ENCODE assay signal across 11 cellular contexts in genomic region chr14:64952598-64953309, GRCh38. TPM values are rescaled to one million over a fixed set of nuclear protein-coding genes. Genes with fewer than 3 reads are reported as not detected.
DNase-seq lines count a peak whose midpoint lies in the region; ATAC-seq and TF ChIP-seq lines count a peak whose summit lies in the region.
"Had no signal": no experiment of that assay in that cellular context is flagged by ENCODE, and none has a peak within 500 bp of the region (broad histone marks: within the 10 kb centered on the region; RNA-seq: fewer than 3 reads in every experiment).

No MANE protein-coding gene starts in this region.

- H3K27me3 ChIP-seq in left ventricle myocardium inferior (ENCODE audit: low read depth): no peaks in the 10 kb centered on the region
- H3K27me3 ChIP-seq in ascending aorta: no peaks in the 10 kb centered on the region
- H3K27me3 ChIP-seq: pancreas, testis had no signal

- in situ Hi-C loops in astrocyte of the spinal cord (cut with HindIII; ENCODE audit: low sequenced_read_pairs): no loop called here

- no peak overlapping the region for H3K4me3 Mint-ChIP-seq in type B pancreatic cell

- H3K36me3 ChIP-seq in left ventricle myocardium inferior: peaks cover 9% of the 10 kb centered on the region
- peaks cover 0 to 4% of the 10 kb centered on the region in 2 donors for H3K36me3 ChIP-seq in ascending aorta

- peaks cover 51% of the 10 kb centered on the region for H3K4me1 ChIP-seq in left ventricle myocardium inferior
- H3K4me1 ChIP-seq in ascending aorta: peaks cover 0 to 3% of the 10 kb centered on the region in 2 donors
- H3K4me1 ChIP-seq: pancreas, testis had no signal

- H3K9me3 ChIP-seq in left ventricle myocardium inferior (replicated peaks) (no peaks in the 10 kb centered on the region), ascending aorta (no peaks in the 10 kb centered on the region)
- H3K9me3 ChIP-seq: pancreas, testis had no signal

- H3K27ac Mint-ChIP-seq in type B pancreatic cell: peak overlapping the region; percentile 45

- peaks cover 17% of the 10 kb centered on the region for H3K36me3 Mint-ChIP-seq in type B pancreatic cell

- DNase-seq in left ventricle myocardium inferior (no peak), Right ventricle myocardium superior (no peak), astrocyte of the spinal cord (ENCODE audit: low read depth, low spot score) (peak; percentile 32), type B pancreatic cell (ENCODE audit: extremely low spot score, unreplicated experiment) (no peak), ascending aorta (ENCODE audit: low spot score in 2 of 2) (no peak), left colon (no peak)
- no peak for DNase-seq in activated CD4-positive, CD25-positive, alpha-beta regulatory T cell treated with anti-CD3 and anti-CD28 coated beads, Interleukin-2, amount 50 U/mL, for 72 hours
- DNase-seq: NCI-H748 treated with DMSO at 0.1 percent for 48 hours, testis had no signal

- peak overlapping the region; percentile 91 for H3K27ac ChIP-seq in left ventricle myocardium inferior (replicated peaks)
- H3K27ac ChIP-seq in ascending aorta: no peak overlapping the region
- H3K27ac ChIP-seq: pancreas, testis had no signal

- H3K4me1 Mint-ChIP-seq in type B pancreatic cell (ENCODE audit: unreplicated experiment): peaks cover 12% of the 10 kb centered on the region

- no peaks in the 10 kb centered on the region for H3K27me3 Mint-ChIP-seq in type B pancreatic cell

- intact Hi-C loops in left ventricle myocardium inferior (cut with micrococcal nuclease) (no loop called here), Right ventricle myocardium superior (cut with DNase I) (no loop called here), ascending aorta (cut with DNase I) (no loop called here), left colon (cut with DNase I, micrococcal nuclease) (no loop called here)

- TF ChIP-seq CTCF in left ventricle myocardium inferior (IDR thresholded peaks at IDR 0.05; ENCODE audit: borderline replicate concordance): no peak
- peak; percentile 12 for TF ChIP-seq CTCF in astrocyte of the spinal cord (IDR thresholded peaks at IDR 0.05; ENCODE audit: low read depth, low read length)
- TF ChIP-seq CTCF in type B pancreatic cell (conservative IDR thresholded peaks at IDR 0.05): no peak
- TF ChIP-seq CTCF in ascending aorta (IDR thresholded peaks at IDR 0.05): no peak

- ATAC-seq in Right ventricle myocardium superior (ENCODE audit: poor library complexity) (no peak), HG02885 (IDR thresholded peaks at IDR 0.05; ENCODE audit: poor library complexity, unreplicated experiment) (peak; percentile 68), left colon (no peak)

- H3K9me3 Mint-ChIP-seq in type B pancreatic cell: no peaks in the 10 kb centered on the region

- H3K4me3 ChIP-seq in left ventricle myocardium inferior (no peak overlapping the region), astrocyte of the spinal cord (ENCODE audit: low read depth, low read length) (no peak overlapping the region), ascending aorta (no peak overlapping the region)
- H3K4me3 ChIP-seq: pancreas, testis had no signal

RNA-seq across cellular contexts. Expression of gene GPX2, which starts 10.2 kb away (rescaled TPM):
- total RNA-seq in left ventricle myocardium inferior (not detected), Right ventricle myocardium superior (not detected), type B pancreatic cell (ENCODE audit: low replicate concordance) (39.2 and 69.7 TPM in 2 replicates), ascending aorta (not detected), left colon (100 to 1,000 TPM; 172 to 672 TPM)

RNA-seq across cellular contexts. Expression of gene RAB15, which starts 19.4 kb away (rescaled TPM):
- 17.1 TPM for total RNA-seq in left ventricle myocardium inferior
- 7.5 TPM for total RNA-seq in Right ventricle myocardium superior
- 31.4 and 55.6 TPM in 2 replicates for total RNA-seq in type B pancreatic cell (ENCODE audit: low replicate concordance)
- 1.6 TPM for total RNA-seq in ascending aorta
- 10 to 100 TPM; 25.9 to 40.3 TPM for total RNA-seq in left colon

RNA-seq across cellular contexts. Expression of gene FNTB, which starts 33.9 kb away (rescaled TPM):
- total RNA-seq in left ventricle myocardium inferior: 17.9 TPM
- 15.8 TPM for total RNA-seq in Right ventricle myocardium superior
- total RNA-seq in type B pancreatic cell (ENCODE audit: low replicate concordance): 30.1 and 31.2 TPM in 2 replicates
- total RNA-seq in ascending aorta: 13.9 TPM
- total RNA-seq in left colon: 10 to 100 TPM; 11.0 to 14.2 TPM

RNA-seq across cellular contexts. Expression of gene CHURC1, which starts 38.5 kb away (rescaled TPM):
- total RNA-seq in left ventricle myocardium inferior (89.8 TPM), Right ventricle myocardium superior (107 TPM), type B pancreatic cell (ENCODE audit: low replicate concordance) (40.0 and 45.3 TPM in 2 replicates), ascending aorta (31.9 TPM), left colon (10 to 100 TPM; 48.6 to 50.8 TPM)

Comparison
In these comparisons a context has a peak if more than half of its experiments do, and no peak if none do; other contexts are left out.
1. RNA of gene GPX2, which starts 10.2 kb away (total RNA-seq): 172 to 672 TPM in left colon and 39.2 to 69.7 TPM in type B pancreatic cell; not detected in left ventricle myocardium inferior (single experiment), not detected in ascending aorta (single experiment) and not detected in Right ventricle myocardium superior (single experiment); every median in the first group is over 10 times any median in the second.